Comparison of ENCODE assay signal across 20 cellular contexts in the genomic region with DNA sequence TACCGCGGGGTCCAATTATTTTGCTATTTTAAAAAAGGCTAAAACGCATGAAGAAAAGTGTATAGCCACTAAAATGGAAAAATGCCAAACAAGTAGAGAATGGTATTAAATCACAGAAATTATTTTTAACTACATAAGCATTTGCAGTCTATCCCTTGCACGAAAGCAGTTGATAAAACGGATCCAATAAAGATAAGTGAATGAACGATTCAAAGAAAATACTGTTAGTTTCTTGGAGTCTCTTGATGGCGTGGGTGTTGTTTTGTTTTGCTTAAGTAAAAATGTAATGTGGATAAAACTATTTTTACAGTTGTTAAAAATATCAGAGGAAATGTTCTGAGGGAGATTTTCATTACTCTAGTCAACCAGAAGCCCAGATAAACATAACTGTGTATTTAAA.
"Had no signal": no experiment of that assay in that cellular context is flagged by ENCODE, and none has a peak within 500 bp of the region (broad histone marks: within the 10 kb centered on the region; RNA-seq: fewer than 3 reads in every experiment).

No MANE protein-coding gene starts in this region.

- DNase-seq: activated CD4-positive, alpha-beta memory T cell treated with anti-CD3 and anti-CD28 coated beads for 36 hours; activated CD4-positive, alpha-beta T cell treated with anti-CD3 and anti-CD28 coated beads for 4 hours; activated CD8-positive, alpha-beta memory T cell treated with anti-CD3 and anti-CD28 coated beads, Interleukin-2, amount 10 ng/mL, durations not matched to agents 7 days and 5 days; activated naive CD8-positive, alpha-beta T cell treated with anti-CD3 and anti-CD28 coated beads for 36 hours; amniotic stem cell; effector memory CD8-positive, alpha-beta T cell; head of caudate nucleus; left lung; naive B cell; stimulated activated CD4-positive, alpha-beta T cell treated with anti-CD3 and anti-CD28 coated beads, Interleukin-15, amount 100 ng/mL, for 24 hours; stimulated activated CD4-positive, alpha-beta T cell treated with anti-CD3 and anti-CD28 coated beads, Interleukin-2, amount 100 ng/mL, for 48 hours; stimulated activated naive CD8-positive, alpha-beta T cell treated with anti-CD3 and anti-CD28 coated beads, Interleukin-15, amount 100 ng/mL, for 72 hours; transverse colon; uterus had no signal

- H3K4me3 Mint-ChIP-seq: activated CD4-positive, alpha-beta memory T cell treated with anti-CD3 and anti-CD28 coated beads for 36 hours; activated CD8-positive, alpha-beta memory T cell treated with anti-CD3 and anti-CD28 coated beads, Interleukin-2, amount 10 ng/mL, durations not matched to agents 7 days and 5 days; activated naive CD8-positive, alpha-beta T cell treated with anti-CD3 and anti-CD28 coated beads for 36 hours; effector memory CD8-positive, alpha-beta T cell; naive B cell; neural progenitor cell; stimulated activated naive CD8-positive, alpha-beta T cell treated with anti-CD3 and anti-CD28 coated beads, Interleukin-15, amount 100 ng/mL, for 72 hours; WTC11 had no signal

- H3K27ac Mint-ChIP-seq: activated CD4-positive, alpha-beta memory T cell treated with anti-CD3 and anti-CD28 coated beads for 36 hours; activated CD8-positive, alpha-beta memory T cell treated with anti-CD3 and anti-CD28 coated beads, Interleukin-2, amount 10 ng/mL, durations not matched to agents 7 days and 5 days; activated naive CD8-positive, alpha-beta T cell treated with anti-CD3 and anti-CD28 coated beads for 36 hours; effector memory CD8-positive, alpha-beta T cell; neural progenitor cell had no signal

- H3K9me3 ChIP-seq: left lung, prostate gland, right atrium auricular region, suprapubic skin, transverse colon, uterus had no signal

- H3K4me3 ChIP-seq: left lung, neural progenitor cell, prostate gland, right atrium auricular region, skin epidermis, suprapubic skin, transverse colon, uterus had no signal

- H3K36me3 Mint-ChIP-seq: activated CD4-positive, alpha-beta memory T cell treated with anti-CD3 and anti-CD28 coated beads for 36 hours; activated CD8-positive, alpha-beta memory T cell treated with anti-CD3 and anti-CD28 coated beads, Interleukin-2, amount 10 ng/mL, durations not matched to agents 7 days and 5 days; activated naive CD8-positive, alpha-beta T cell treated with anti-CD3 and anti-CD28 coated beads for 36 hours; naive B cell; neural progenitor cell had no signal

- H3K4me1 ChIP-seq: prostate gland, right atrium auricular region, transverse colon, uterus had no signal

- H3K27me3 ChIP-seq: neural progenitor cell, right atrium auricular region, suprapubic skin had no signal

- H3K9ac ChIP-seq: neural progenitor cell had no signal

- H3K27ac ChIP-seq: left lung, neural progenitor cell, prostate gland, right atrium auricular region, skin epidermis, suprapubic skin, transverse colon, uterus had no signal

- H3K4me2 ChIP-seq: neural progenitor cell had no signal

- H2AFZ ChIP-seq: neural progenitor cell had no signal

- H3K9me3 Mint-ChIP-seq: activated CD4-positive, alpha-beta memory T cell treated with anti-CD3 and anti-CD28 coated beads for 36 hours; activated naive CD8-positive, alpha-beta T cell treated with anti-CD3 and anti-CD28 coated beads for 36 hours; effector memory CD8-positive, alpha-beta T cell; naive B cell; neural progenitor cell; stimulated activated naive CD8-positive, alpha-beta T cell treated with anti-CD3 and anti-CD28 coated beads, Interleukin-15, amount 100 ng/mL, for 72 hours had no signal

- H3K36me3 ChIP-seq: left lung, neural progenitor cell, prostate gland, right atrium auricular region, suprapubic skin, transverse colon, uterus had no signal

- ATAC-seq: activated CD8-positive, alpha-beta memory T cell treated with anti-CD3 and anti-CD28 coated beads, Interleukin-2, amount 10 ng/mL, durations not matched to agents 7 days and 5 days; effector memory CD8-positive, alpha-beta T cell; left lung; stimulated activated naive CD8-positive, alpha-beta T cell treated with anti-CD3 and anti-CD28 coated beads, Interleukin-15, amount 100 ng/mL, for 72 hours; WTC11 had no signal
